Comparison of ENCODE assay signal across 31 cellular contexts in genomic region chr2:127029652-127030051, GRCh38.
"Had no signal": no experiment of that assay in that cellular context is flagged by ENCODE, and none has a peak within 500 bp of the region (broad histone marks: within the 10 kb centered on the region; RNA-seq: fewer than 3 reads in every experiment).

No MANE protein-coding gene starts in this region.

- H3K36me3 Mint-ChIP-seq: activated naive CD4-positive, alpha-beta T cell treated with anti-CD3 and anti-CD28 coated beads, Interleukin-2, amount 10 ng/mL, durations not matched to agents 7 days and 5 days; naive thymus-derived CD8-positive, alpha-beta T cell; stimulated activated naive B cell treated with anti-CD40 and anti-IgM and Interleukin-4, amounts not matched to agents 10 μg/mL and 1 μg/mL and 100 μg/mL, for 72 hours had no signal

- H3K4me3 ChIP-seq: gastroesophageal sphincter, hepatocyte, pancreas, psoas muscle, smooth muscle cell, stomach, thyroid gland, upper lobe of left lung had no signal

- H3K4me3 Mint-ChIP-seq: activated CD4-positive, alpha-beta memory T cell treated with anti-CD3 and anti-CD28 coated beads, Interleukin-2, amount 10 ng/mL, durations not matched to agents 7 days and 5 days; activated CD4-positive, alpha-beta T cell treated with anti-CD3 and anti-CD28 coated beads, Interleukin-2, amount 10 ng/mL, durations not matched to agents 24 days and 14 days; activated naive CD4-positive, alpha-beta T cell treated with anti-CD3 and anti-CD28 coated beads, Interleukin-2, amount 10 ng/mL, durations not matched to agents 7 days and 5 days; activated T-cell treated with anti-CD3 and anti-CD28 coated beads, Interleukin-2, amount 50 U/mL, for 24 hours; naive thymus-derived CD8-positive, alpha-beta T cell; neural crest cell; stimulated activated naive B cell treated with anti-CD40 and anti-IgM and Interleukin-4, amounts not matched to agents 10 μg/mL and 1 μg/mL and 100 μg/mL, for 72 hours; T-helper 1 cell treated with Interleukin-12 subunit alpha and Interleukin-12 subunit beta and Interleukin-4 antibody, amounts not matched to agents 30 μg/mL and 1 μg/mL, for 36 hours had no signal

- H3K9me3 Mint-ChIP-seq: activated CD4-positive, alpha-beta memory T cell treated with anti-CD3 and anti-CD28 coated beads, Interleukin-2, amount 10 ng/mL, durations not matched to agents 7 days and 5 days; activated CD4-positive, alpha-beta T cell treated with anti-CD3 and anti-CD28 coated beads, Interleukin-2, amount 10 ng/mL, durations not matched to agents 24 days and 14 days; activated naive CD4-positive, alpha-beta T cell treated with anti-CD3 and anti-CD28 coated beads, Interleukin-2, amount 10 ng/mL, durations not matched to agents 7 days and 5 days; activated T-cell treated with anti-CD3 and anti-CD28 coated beads, Interleukin-2, amount 50 U/mL, for 24 hours; naive thymus-derived CD8-positive, alpha-beta T cell; neural crest cell; stimulated activated naive B cell treated with anti-CD40 and anti-IgM and Interleukin-4, amounts not matched to agents 10 μg/mL and 1 μg/mL and 100 μg/mL, for 72 hours had no signal

- H3K27ac Mint-ChIP-seq: activated CD4-positive, alpha-beta memory T cell treated with anti-CD3 and anti-CD28 coated beads, Interleukin-2, amount 10 ng/mL, durations not matched to agents 7 days and 5 days; activated CD4-positive, alpha-beta T cell treated with anti-CD3 and anti-CD28 coated beads, Interleukin-2, amount 10 ng/mL, durations not matched to agents 24 days and 14 days; activated naive CD4-positive, alpha-beta T cell treated with anti-CD3 and anti-CD28 coated beads, Interleukin-2, amount 10 ng/mL, durations not matched to agents 7 days and 5 days; activated T-cell treated with anti-CD3 and anti-CD28 coated beads, Interleukin-2, amount 50 U/mL, for 24 hours; naive thymus-derived CD8-positive, alpha-beta T cell; stimulated activated naive B cell treated with anti-CD40 and anti-IgM and Interleukin-4, amounts not matched to agents 10 μg/mL and 1 μg/mL and 100 μg/mL, for 72 hours; T-helper 1 cell treated with Interleukin-12 subunit alpha and Interleukin-12 subunit beta and Interleukin-4 antibody, amounts not matched to agents 30 μg/mL and 1 μg/mL, for 36 hours had no signal

- FAIRE-seq: colon, endometrium, kidney, pancreas had no signal

- DNase-seq: activated CD4-positive, alpha-beta memory T cell treated with anti-CD3 and anti-CD28 coated beads, Interleukin-2, amount 10 ng/mL, durations not matched to agents 7 days and 5 days; activated CD4-positive, alpha-beta T cell treated with anti-CD3 and anti-CD28 coated beads, Interleukin-2, amount 10 ng/mL, durations not matched to agents 24 days and 14 days; activated CD4-positive, CD25-positive, alpha-beta regulatory T cell treated with anti-CD3 and anti-CD28 coated beads, Interleukin-2, amount 50 U/mL, for 72 hours; activated gamma-delta T cell; activated naive CD4-positive, alpha-beta T cell treated with anti-CD3 and anti-CD28 coated beads, Interleukin-2, amount 10 ng/mL, durations not matched to agents 7 days and 5 days; activated T-cell treated with anti-CD3 and anti-CD28 coated beads, Interleukin-2, amount 50 U/mL, for 24 hours; amygdala; central memory CD4-positive, alpha-beta T cell; effector CD8-positive, alpha-beta T cell; kidney; left colon; midbrain; naive thymus-derived CD8-positive, alpha-beta T cell; nucleus accumbens; pancreas; psoas muscle; stimulated activated CD4-positive, alpha-beta T cell treated with anti-CD3 and anti-CD28 coated beads, Interleukin-1b, Interleukin-23, amount 100 ng/mL, for 48 hours; stimulated activated naive B cell treated with anti-CD40 and anti-IgM and Interleukin-4, amounts not matched to agents 10 μg/mL and 1 μg/mL and 100 μg/mL, for 72 hours; stomach; SW 1271; T-helper 9 cell; upper lobe of left lung; WERI-Rb-1 had no signal
